Comparison of ENCODE assay signal across 33 cellular contexts in genomic region chr1:119380304-119380703, GRCh38. TPM values are rescaled to one million over a fixed set of nuclear protein-coding genes. Genes with fewer than 3 reads are reported as not detected.
"Had no signal": no experiment of that assay in that cellular context is flagged by ENCODE, and none has a peak within 500 bp of the region (broad histone marks: within the 10 kb centered on the region; RNA-seq: fewer than 3 reads in every experiment).

No MANE protein-coding gene starts in this region.

- FAIRE-seq: endometrium, islet of Langerhans, keratinocyte had no signal

- H3K4me1 ChIP-seq: colonic mucosa, esophagus squamous epithelium, gastrocnemius medialis, heart right ventricle, left ventricle myocardium inferior, lower lobe of right lung had no signal

- H3K27me3 ChIP-seq: colonic mucosa, esophagus squamous epithelium, gastrocnemius medialis had no signal

- ATAC-seq: effector memory CD8-positive, alpha-beta T cell; gastrocnemius medialis; heart right ventricle; left cardiac atrium; lower lobe of right lung had no signal

- H3K4me3 ChIP-seq: colonic mucosa, esophagus squamous epithelium, gastrocnemius medialis, heart right ventricle, left ventricle myocardium inferior, lower lobe of right lung, mucosa of descending colon had no signal

- DNase-seq: colonic mucosa; cortex of kidney; effector CD8-positive, alpha-beta T cell; effector memory CD8-positive, alpha-beta T cell; endodermal cell; erythroblast; esophagus squamous epithelium; foreskin fibroblast; foreskin melanocyte; gastrocnemius medialis; glutamatergic neuron; head of caudate nucleus; heart right ventricle; hippocampal formation; left cardiac atrium; left ventricle myocardium inferior; lower lobe of right lung; mesenchymal stem cell; mucosa of descending colon had no signal

- H3K36me3 ChIP-seq: colonic mucosa, esophagus squamous epithelium, gastrocnemius medialis, heart right ventricle, left ventricle myocardium inferior, lower lobe of right lung had no signal

- H3K9me3 ChIP-seq: colonic mucosa, esophagus squamous epithelium, gastrocnemius medialis, heart right ventricle, lower lobe of right lung, mucosa of descending colon had no signal

- H3K27ac ChIP-seq: colonic mucosa, epithelial cell of prostate, esophagus squamous epithelium, gastrocnemius medialis, heart right ventricle, left ventricle myocardium inferior, lower lobe of right lung had no signal

RNA-seq across cellular contexts. Expression of gene HAO2, which starts 11.7 kb away (rescaled TPM):
- total RNA-seq: chondrocyte, colonic mucosa, dermis microvascular lymphatic vessel endothelial cell, endodermal cell, esophagus mucosa, esophagus squamous epithelium, glomerular endothelial cell, heart right ventricle, kidney epithelial cell, left cardiac atrium, left ventricle myocardium inferior, lower lobe of right lung, lung microvascular endothelial cell, mesenteric fat pad, mesothelial cell of epicardium, mucosa of descending colon had no signal
- polyA plus RNA-seq: keratinocyte had no signal

RNA-seq across cellular contexts. Expression of gene HSD3B2, which starts 34.6 kb away (rescaled TPM):
- total RNA-seq: chondrocyte, dermis microvascular lymphatic vessel endothelial cell, endodermal cell, esophagus squamous epithelium, glomerular endothelial cell, heart right ventricle, kidney epithelial cell, left cardiac atrium, left ventricle myocardium inferior, lower leg skin, lower lobe of right lung, lung microvascular endothelial cell, mesenteric fat pad, myocyte had no signal
- polyA plus RNA-seq: keratinocyte had no signal
